Comparison of ENCODE assay signal across 18 cellular contexts in the genomic region with DNA sequence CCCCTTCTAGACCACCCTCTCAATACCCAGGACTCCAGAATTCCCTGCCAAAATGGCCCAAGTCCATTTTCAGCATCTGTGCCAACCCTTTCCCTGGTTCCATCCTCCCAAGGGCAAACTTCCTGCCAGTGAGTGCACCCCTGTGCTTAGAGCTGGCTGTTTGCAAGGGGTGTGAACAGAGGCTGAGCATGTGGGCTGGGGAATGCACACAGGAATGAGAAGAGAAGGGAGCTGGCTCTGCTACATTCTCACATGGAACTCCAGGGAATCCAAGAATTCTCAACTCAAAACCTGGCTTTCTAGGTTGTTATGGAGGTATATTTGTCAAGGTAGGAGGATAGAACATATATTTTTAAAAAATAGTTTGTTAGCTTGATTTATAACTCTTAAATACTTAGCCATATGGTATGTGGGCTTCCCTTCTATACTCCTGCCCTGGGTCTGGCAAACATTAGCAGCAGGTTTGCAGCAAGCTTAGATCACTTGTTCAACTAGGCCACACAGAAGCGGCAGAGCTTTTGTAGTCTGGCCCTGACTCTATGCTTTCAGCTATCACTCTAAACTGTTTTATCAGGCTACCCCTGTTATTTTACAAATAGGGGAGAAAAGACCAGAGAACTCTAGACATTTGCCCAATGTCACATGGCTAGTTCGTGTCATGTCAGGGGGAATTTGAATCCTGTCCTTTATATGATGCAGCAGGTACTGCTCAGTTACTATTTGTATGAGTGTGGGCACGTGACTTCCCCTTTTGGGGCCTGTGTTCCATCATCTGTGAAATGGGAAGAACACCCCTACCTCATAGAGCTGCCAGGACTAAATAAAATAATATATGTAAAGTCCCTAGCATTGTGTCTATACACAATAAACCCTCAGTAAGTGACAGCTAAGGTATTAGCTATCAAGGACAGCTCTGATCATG. TPM values are rescaled to one million over a fixed set of nuclear protein-coding genes. Genes with fewer than 3 reads are reported as not detected.
A peak's percentile ranks its signal among the peaks of the same experiment; 100 is the strongest.
DNase-seq lines count a peak whose midpoint lies in the region; ATAC-seq, FAIRE-seq and TF ChIP-seq lines count a peak whose summit lies in the region.
"Had no signal": no experiment of that assay in that cellular context is flagged by ENCODE, and none has a peak within 500 bp of the region (broad histone marks: within the 10 kb centered on the region; RNA-seq: fewer than 3 reads in every experiment).

No MANE protein-coding gene starts in this region.

- H3K9me3 Mint-ChIP-seq in astrocyte (ENCODE audit: unreplicated experiment), result no peaks in the 10 kb centered on the region
- peaks cover 1% of the 10 kb centered on the region for H3K9me3 Mint-ChIP-seq in memory B cell
- H3K9me3 Mint-ChIP-seq: CD4-positive, CD25-positive, alpha-beta regulatory T cell had no signal

- peaks cover 26% of the 10 kb centered on the region for H3K4me1 ChIP-seq in HepG2 (ENCODE audit: insufficient read depth, low read length)
- H3K4me1 ChIP-seq in right lobe of liver, result no peaks in the 10 kb centered on the region
- peaks cover 14% of the 10 kb centered on the region for H3K4me1 ChIP-seq in astrocyte (ENCODE audit: insufficient read depth, low read length)

- peak; percentile 60; the same call in 2 of the 3 replicates for ATAC-seq in HepG2
- no peak for ATAC-seq in right lobe of liver
- ATAC-seq in memory B cell (ENCODE audit: low read depth), result peak; percentile 85
- ATAC-seq in HG02938 (IDR thresholded peaks at IDR 0.05; ENCODE audit: unreplicated experiment), result no peak
- ATAC-seq in HG03135 (IDR thresholded peaks at IDR 0.05; ENCODE audit: unreplicated experiment), result no peak
- ATAC-seq: HCT116, PC-3 had no signal

- H3K27me3 ChIP-seq in HepG2 (ENCODE audit: control insufficient read depth in 1 of 2, insufficient read depth in 2 of 2, low read length in 2 of 2) (no peaks in the 10 kb centered on the region), right lobe of liver (no peaks in the 10 kb centered on the region), astrocyte (ENCODE audit: insufficient read depth, low read length) (no peaks in the 10 kb centered on the region)
- H3K27me3 ChIP-seq: brain microvascular endothelial cell had no signal

- WGBS in HepG2 (ENCODE audit: low lambda C conversion rate), result 0% methylated on average over 3 of the region's 3 CpGs
- 90% methylated on average over 2 of the region's 3 CpGs for WGBS in right lobe of liver (ENCODE audit: insufficient coverage, low coverage, low lambda C conversion rate, missing lambda C conversion rate)

- POLR2A ChIA-PET in HepG2 (lab: Yijun Ruan, JAX), result no interaction called here

- peak overlapping the region; percentile 72 for H3K27ac Mint-ChIP-seq in astrocyte (ENCODE audit: unreplicated experiment)
- no peak overlapping the region for H3K27ac Mint-ChIP-seq in memory B cell

- CTCF ChIA-PET in HepG2 (lab: Yijun Ruan, JAX; ENCODE audit: low intra/inter-chr PET ratio, low total read pairs), result no interaction called here

- no peak overlapping the region for H2AFZ ChIP-seq in HepG2 (ENCODE audit: low read length)
- no peak overlapping the region for H2AFZ ChIP-seq in astrocyte (ENCODE audit: low read depth, low read length)

- no peak for FAIRE-seq in HepG2 (lab: Jason Lieb, UNC)
- no peak for FAIRE-seq in astrocyte (lab: Jason Lieb, UNC)
- FAIRE-seq: kidney had no signal

- H3K27ac ChIP-seq in HepG2 (ENCODE audit: extremely low read length, insufficient read depth, low read length) (no peak overlapping the region), right lobe of liver (no peak overlapping the region), astrocyte (ENCODE audit: low read depth, low read length) (no peak overlapping the region)
- H3K27ac ChIP-seq: brain microvascular endothelial cell, SK-N-MC had no signal

- in situ Hi-C loops in HepG2 (cut with HindIII; ENCODE audit: extremely low pct_ligation_motif_present, low pct_unique_long_range_greater_than_20kb), result no loop called here

- TF ChIP-seq CTCF in HepG2 (CRISPR knock-in tag; IDR thresholded peaks at IDR 0.05) (no peak), right lobe of liver (IDR thresholded peaks at IDR 0.05) (no peak), astrocyte (IDR thresholded peaks at IDR 0.05; ENCODE audit: insufficient read depth, low read depth, low read length) (no peak)

- H3K36me3 ChIP-seq in HepG2 (replicated peaks in 1 of 2; ENCODE audit: control insufficient read depth in 1 of 2, insufficient read depth in 2 of 2, low read length in 2 of 2), result no peaks in the 10 kb centered on the region
- H3K36me3 ChIP-seq in right lobe of liver, result no peaks in the 10 kb centered on the region
- H3K36me3 ChIP-seq in astrocyte (ENCODE audit: insufficient read depth, low read length), result no peaks in the 10 kb centered on the region
- H3K36me3 ChIP-seq: brain microvascular endothelial cell had no signal

- DNase-seq in HepG2 (ENCODE audit: low spot score) (no peak), right lobe of liver (no peak), astrocyte (ENCODE audit: low read depth) (peak; percentile 42), memory B cell (ENCODE audit: low spot score in 2 of 2) (no peak), NCI-H524 treated with DMSO at 0.1 percent for 48 hours (lab: John Stamatoyannopoulos, UW) (no peak), amniotic stem cell (lab: John Stamatoyannopoulos, UW) (no peak)
- DNase-seq: activated CD4-positive, alpha-beta T cell treated with anti-CD3 and anti-CD28 coated beads, Interleukin-2, amount 50 U/mL, for 4 hours; activated naive CD4-positive, alpha-beta T cell treated with anti-CD3 and anti-CD28 coated beads, Interleukin-2, amount 50 U/mL, for 16 hours; brain microvascular endothelial cell; CD4-positive, CD25-positive, alpha-beta regulatory T cell; kidney; NCI-H146; PC-3; stimulated activated naive CD4-positive, alpha-beta T cell had no signal

- no peak for TF ChIP-seq EP300 in HepG2 (IDR thresholded peaks at IDR 0.05; ENCODE audit: low read depth in 2 of 2, low read length in 2 of 2)
- TF ChIP-seq EP300 in HepG2 (CRISPR knock-in tag; IDR thresholded peaks at IDR 0.05; ENCODE audit: borderline replicate concordance), result no peak

- no peak for TF ChIP-seq POLR2A in HepG2 (IDR thresholded peaks at IDR 0.05; ENCODE audit: insufficient read depth in 1 of 2, low read depth in 2 of 2, low read length in 2 of 2)
- TF ChIP-seq POLR2A in right lobe of liver (IDR thresholded peaks at IDR 0.05), result no peak

- H3K9ac ChIP-seq in HepG2 (ENCODE audit: insufficient read depth, low read depth, low read length) (no peak overlapping the region), astrocyte (ENCODE audit: low read length) (no peak overlapping the region)

- intact Hi-C loops in HepG2 (cut with micrococcal nuclease; ENCODE audit: unreplicated experiment) (no loop called here), right lobe of liver (cut with DNase I) (no loop called here)

- no peaks in the 10 kb centered on the region for H3K27me3 Mint-ChIP-seq in astrocyte (ENCODE audit: low read depth, unreplicated experiment)
- H3K27me3 Mint-ChIP-seq in memory B cell, result peaks cover 2% of the 10 kb centered on the region
- H3K27me3 Mint-ChIP-seq: CD4-positive, CD25-positive, alpha-beta regulatory T cell had no signal

- H3K9me3 ChIP-seq in HepG2 (ENCODE audit: low read length), result no peaks in the 10 kb centered on the region
- no peaks in the 10 kb centered on the region for H3K9me3 ChIP-seq in right lobe of liver
- no peaks in the 10 kb centered on the region for H3K9me3 ChIP-seq in astrocyte (ENCODE audit: insufficient read depth, low read depth, low read length)

- peak overlapping the region; percentile 40 for H3K4me3 Mint-ChIP-seq in astrocyte (ENCODE audit: unreplicated experiment)
- no peak overlapping the region for H3K4me3 Mint-ChIP-seq in memory B cell
- H3K4me3 Mint-ChIP-seq: CD4-positive, CD25-positive, alpha-beta regulatory T cell had no signal

- H3K36me3 Mint-ChIP-seq in astrocyte (ENCODE audit: low read depth, unreplicated experiment) (no peaks in the 10 kb centered on the region), memory B cell (peaks cover 1% of the 10 kb centered on the region)
- H3K36me3 Mint-ChIP-seq: CD4-positive, CD25-positive, alpha-beta regulatory T cell had no signal

- H3K4me2 ChIP-seq in HepG2 (ENCODE audit: low read depth, low read length) (peak overlapping the region; percentile 18; the same call in 1 of the 2 replicates), astrocyte (ENCODE audit: low read length) (no peak overlapping the region)

- H3K79me2 ChIP-seq in HepG2 (ENCODE audit: insufficient read depth, low read length) (no peaks in the 10 kb centered on the region), astrocyte (ENCODE audit: insufficient read depth, low read length) (no peaks in the 10 kb centered on the region)

- H4K20me1 ChIP-seq in HepG2 (ENCODE audit: insufficient read depth, low read length) (no peaks in the 10 kb centered on the region), astrocyte (ENCODE audit: insufficient read depth, low read length) (no peaks in the 10 kb centered on the region)

- BruUV-seq in HepG2 (replicated peaks; lab: Mats Ljungman, UMichigan), result no TSS peak

- H3K4me3 ChIP-seq in HepG2 (replicated peaks in 1 of 3; ENCODE audit: insufficient read depth in 1 of 3, low read depth in 2 of 3, low read length in 3 of 3) (no peak overlapping the region), right lobe of liver (no peak overlapping the region), astrocyte (ENCODE audit: insufficient read depth, low read depth, low read length) (no peak overlapping the region)
- H3K4me3 ChIP-seq: SK-N-MC had no signal

- TF ChIP-seq RAD21 in HepG2 (CRISPR knock-in tag; IDR thresholded peaks at IDR 0.05), result no peak

- H3K4me1 Mint-ChIP-seq in astrocyte (ENCODE audit: low read depth, unreplicated experiment) (peaks cover 25% of the 10 kb centered on the region), memory B cell (peaks cover 3% of the 10 kb centered on the region)

RNA-seq across cellular contexts. Expression of a gene that starts 8.1 kb away (rescaled TPM):
- total RNA-seq in HepG2 (2016; rRNA removed; fragmentation: Illumina TruSeq; extraction: Trizol) (409 and 618 TPM in 2 replicates), right lobe of liver (10 to 100 TPM in 1 of 6 experiments, 1 to 10 TPM in 5; 2.1 to 11.7 (median 6.8) TPM), astrocyte (130 and 173 TPM in 2 replicates)
- 56.4 and 56.9 TPM in 2 replicates for total RNA-seq in HepG2 (2016; cell fraction: cytosol; rRNA removed; fragmentation: Illumina TruSeq; extraction: Trizol; ENCODE audit: low read depth)
- total RNA-seq in HepG2 (2016; cell fraction: insoluble cytoplasmic fraction; rRNA removed; fragmentation: Illumina TruSeq; extraction: Trizol), result 416 and 627 TPM in 2 replicates
- 77.5 and 91.5 TPM in 2 replicates for total RNA-seq in HepG2 (2016; cell fraction: membrane; rRNA removed; fragmentation: Illumina TruSeq; extraction: Trizol)
- 147 and 152 TPM in 2 replicates for total RNA-seq in HepG2 (2016; cell fraction: nucleus; rRNA removed; fragmentation: Illumina TruSeq; extraction: Trizol)
- polyA plus RNA-seq in HepG2 (2011; rRNA removed), result 27.3 and 45.9 TPM in 2 replicates
- polyA plus RNA-seq in HepG2 (2011; cell fraction: cytosol; rRNA removed), result 14.4 and 19.7 TPM in 2 replicates
- polyA plus RNA-seq in HepG2 (2011; cell fraction: nucleus; rRNA removed), result 19.5 and 20.7 TPM in 2 replicates
- polyA plus RNA-seq in HepG2 (2012), result 58.4 and 155 TPM in 2 replicates
- 80.3 and 82.5 TPM in 2 replicates for polyA plus RNA-seq in HepG2 (2016; cell fraction: cytosol; fragmentation: Illumina TruSeq; extraction: Trizol; ENCODE audit: low read depth)
- 774 and 823 TPM in 2 replicates for polyA plus RNA-seq in HepG2 (2016; cell fraction: insoluble cytoplasmic fraction; fragmentation: Illumina TruSeq; extraction: Trizol; ENCODE audit: low read depth)
- 86.8 and 89.3 TPM in 2 replicates for polyA plus RNA-seq in HepG2 (2016; cell fraction: membrane; fragmentation: Illumina TruSeq; extraction: Trizol; ENCODE audit: low read depth)
- polyA plus RNA-seq in HepG2 (2016; cell fraction: nucleus; fragmentation: Illumina TruSeq; extraction: Trizol; ENCODE audit: insufficient read depth, low read depth), result 316 and 323 TPM in 2 replicates
- polyA minus RNA-seq in HepG2 (2011; rRNA and poly(A)+ RNA removed; ENCODE audit: low replicate concordance), result 11.3 and 32.5 TPM in 2 replicates
- polyA minus RNA-seq in HepG2 (2011; cell fraction: cytosol; rRNA and poly(A)+ RNA removed), result 18.3 and 20.7 TPM in 2 replicates
- 22.0 and 32.7 TPM in 2 replicates for polyA minus RNA-seq in HepG2 (2011; cell fraction: nucleus; rRNA and poly(A)+ RNA removed)

RNA-seq across cellular contexts. Expression of a gene that starts 38.8 kb away (rescaled TPM):
- total RNA-seq in HepG2 (2016; rRNA removed; fragmentation: Illumina TruSeq; extraction: Trizol), result 6.0 and 13.2 TPM in 2 replicates
- 4.1 and 4.7 TPM in 2 replicates for total RNA-seq in HepG2 (2016; cell fraction: cytosol; rRNA removed; fragmentation: Illumina TruSeq; extraction: Trizol; ENCODE audit: low read depth)
- 6.2 and 13.0 TPM in 2 replicates for total RNA-seq in HepG2 (2016; cell fraction: insoluble cytoplasmic fraction; rRNA removed; fragmentation: Illumina TruSeq; extraction: Trizol)
- total RNA-seq in HepG2 (2016; cell fraction: membrane; rRNA removed; fragmentation: Illumina TruSeq; extraction: Trizol), result 10.2 and 10.4 TPM in 2 replicates
- total RNA-seq in HepG2 (2016; cell fraction: nucleus; rRNA removed; fragmentation: Illumina TruSeq; extraction: Trizol), result 8.2 and 9.4 TPM in 2 replicates
- 16.6 and 20.2 TPM in 2 replicates for polyA plus RNA-seq in HepG2 (2011; rRNA removed)
- polyA plus RNA-seq in HepG2 (2011; cell fraction: cytosol; rRNA removed), result 19.1 and 22.5 TPM in 2 replicates
- 17.0 and 18.5 TPM in 2 replicates for polyA plus RNA-seq in HepG2 (2011; cell fraction: nucleus; rRNA removed)
- polyA plus RNA-seq in HepG2 (2012), result 13.9 and 14.2 TPM in 2 replicates
- 2.4 TPM in 2 replicates for polyA plus RNA-seq in HepG2 (2016; cell fraction: cytosol; fragmentation: Illumina TruSeq; extraction: Trizol; ENCODE audit: low read depth)
- 4.5 and 5.3 TPM in 2 replicates for polyA plus RNA-seq in HepG2 (2016; cell fraction: insoluble cytoplasmic fraction; fragmentation: Illumina TruSeq; extraction: Trizol; ENCODE audit: low read depth)
- 5.2 and 5.6 TPM in 2 replicates for polyA plus RNA-seq in HepG2 (2016; cell fraction: membrane; fragmentation: Illumina TruSeq; extraction: Trizol; ENCODE audit: low read depth)
- 19.6 and 20.2 TPM in 2 replicates for polyA plus RNA-seq in HepG2 (2016; cell fraction: nucleus; fragmentation: Illumina TruSeq; extraction: Trizol; ENCODE audit: insufficient read depth, low read depth)
- 21.8 and 127 TPM in 2 replicates for polyA minus RNA-seq in HepG2 (2011; rRNA and poly(A)+ RNA removed; ENCODE audit: low replicate concordance)
- polyA minus RNA-seq in HepG2 (2011; cell fraction: cytosol; rRNA and poly(A)+ RNA removed), result 28.0 and 29.7 TPM in 2 replicates
- polyA minus RNA-seq in HepG2 (2011; cell fraction: nucleus; rRNA and poly(A)+ RNA removed), result 6.8 and 10.7 TPM in 2 replicates
- 1 to 10 TPM in 5 of 6 experiments, under 1 TPM in 1; 0.74 to 4.8 (median 2.4) TPM for total RNA-seq in right lobe of liver
- 14.5 and 15.1 TPM in 2 replicates for total RNA-seq in astrocyte

RNA-seq across cellular contexts. Expression of a gene that starts 55.1 kb away (rescaled TPM):
- 12.3 and 12.8 TPM in 2 replicates for total RNA-seq in HepG2 (2016; rRNA removed; fragmentation: Illumina TruSeq; extraction: Trizol)
- total RNA-seq in HepG2 (2016; cell fraction: cytosol; rRNA removed; fragmentation: Illumina TruSeq; extraction: Trizol; ENCODE audit: low read depth), result 5.7 TPM in 2 replicates
- total RNA-seq in HepG2 (2016; cell fraction: insoluble cytoplasmic fraction; rRNA removed; fragmentation: Illumina TruSeq; extraction: Trizol), result 12.6 and 14.1 TPM in 2 replicates
- total RNA-seq in HepG2 (2016; cell fraction: membrane; rRNA removed; fragmentation: Illumina TruSeq; extraction: Trizol), result 10.9 and 11.6 TPM in 2 replicates
- 10.2 and 12.0 TPM in 2 replicates for total RNA-seq in HepG2 (2016; cell fraction: nucleus; rRNA removed; fragmentation: Illumina TruSeq; extraction: Trizol)
- 2.4 and 3.8 TPM in 2 replicates for polyA plus RNA-seq in HepG2 (2011; rRNA removed)
- polyA plus RNA-seq in HepG2 (2011; cell fraction: cytosol; rRNA removed), result 2.0 and 2.5 TPM in 2 replicates
- 2.3 TPM in 2 replicates for polyA plus RNA-seq in HepG2 (2011; cell fraction: nucleus; rRNA removed)
- polyA plus RNA-seq in HepG2 (2012), result 1.4 and 2.3 TPM in 2 replicates
- polyA plus RNA-seq in HepG2 (2016; cell fraction: cytosol; fragmentation: Illumina TruSeq; extraction: Trizol; ENCODE audit: low read depth), result 2.5 and 3.0 TPM in 2 replicates
- 12.7 and 13.5 TPM in 2 replicates for polyA plus RNA-seq in HepG2 (2016; cell fraction: insoluble cytoplasmic fraction; fragmentation: Illumina TruSeq; extraction: Trizol; ENCODE audit: low read depth)
- polyA plus RNA-seq in HepG2 (2016; cell fraction: membrane; fragmentation: Illumina TruSeq; extraction: Trizol; ENCODE audit: low read depth), result 4.7 and 4.8 TPM in 2 replicates
- 7.1 and 8.3 TPM in 2 replicates for polyA plus RNA-seq in HepG2 (2016; cell fraction: nucleus; fragmentation: Illumina TruSeq; extraction: Trizol; ENCODE audit: insufficient read depth, low read depth)
- 4.6 and 20.8 TPM in 2 replicates for polyA minus RNA-seq in HepG2 (2011; rRNA and poly(A)+ RNA removed; ENCODE audit: low replicate concordance)
- polyA minus RNA-seq in HepG2 (2011; cell fraction: cytosol; rRNA and poly(A)+ RNA removed), result 2.7 and 3.9 TPM in 2 replicates
- polyA minus RNA-seq in HepG2 (2011; cell fraction: nucleus; rRNA and poly(A)+ RNA removed), result 5.7 and 7.3 TPM in 2 replicates
- under 1 TPM in 2 of 6 experiments, not detected in 4; 0.43 to 0.56 TPM for total RNA-seq in right lobe of liver
- total RNA-seq in astrocyte, result 1.3 and 2.1 TPM in 2 replicates
- total RNA-seq: CD4-positive, CD25-positive, alpha-beta regulatory T cell had no signal

Comparison
In these comparisons a context has a peak if more than half of its experiments do, and no peak if none do; other contexts are left out.
1. ATAC-seq: peak in HepG2 (single experiment) and memory B cell (single experiment); none in right lobe of liver (0 of 4), HG02938 (single experiment) and HG03135 (single experiment).
2. RNA of a gene that starts 8.1 kb away (total RNA-seq): 56.4 to 627 TPM in HepG2 and 130 to 173 TPM in astrocyte; 2.1 to 11.7 TPM in right lobe of liver; every median in the first group is over 4 times any median in the second.